Comparison of ENCODE assay signal across 13 cellular contexts in the genomic region with DNA sequence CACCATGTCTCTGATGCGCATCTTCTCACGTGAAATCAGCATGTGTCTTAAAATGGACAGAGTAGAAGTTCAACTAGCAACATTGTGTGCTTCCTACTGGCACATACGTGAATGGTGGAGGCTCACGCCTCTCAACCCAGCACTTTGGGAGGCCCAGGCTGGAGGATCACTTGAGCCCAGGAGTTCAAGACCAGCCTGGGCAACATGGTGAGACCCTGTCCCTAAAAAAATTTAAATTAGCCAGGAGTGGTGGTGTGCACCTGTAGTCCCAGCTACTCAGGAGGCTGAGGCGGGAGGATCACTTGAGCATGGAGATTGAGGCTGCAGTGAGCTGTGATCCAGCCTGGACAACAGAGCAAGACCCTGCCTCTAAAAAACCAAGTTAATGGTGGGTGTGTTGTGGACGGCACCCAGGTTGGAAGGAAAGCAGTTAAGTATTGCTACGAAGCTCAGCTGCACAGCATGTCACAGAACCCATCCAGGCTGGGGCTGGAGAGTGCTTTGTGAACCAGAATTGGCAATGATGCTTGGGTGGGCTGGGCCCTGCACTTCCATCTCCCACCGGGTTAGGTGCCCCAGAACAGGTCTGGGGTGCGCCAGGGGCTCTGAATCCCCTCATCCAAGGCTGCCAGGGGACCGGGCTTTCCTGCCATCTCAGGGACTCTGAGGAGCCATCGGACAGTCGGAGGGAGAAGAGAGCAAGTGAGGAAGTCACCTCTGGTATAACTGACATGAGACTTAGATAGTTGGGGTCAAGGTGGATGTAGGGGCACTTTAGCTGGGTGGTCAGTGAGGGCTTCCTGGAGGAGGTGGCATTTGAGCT. TPM values are rescaled to one million over a fixed set of nuclear protein-coding genes. Genes with fewer than 3 reads are reported as not detected.
DNase-seq lines count a peak whose midpoint lies in the region; ATAC-seq, FAIRE-seq and TF ChIP-seq lines count a peak whose summit lies in the region.
"Had no signal": no experiment of that assay in that cellular context is flagged by ENCODE, and none has a peak within 500 bp of the region (broad histone marks: within the 10 kb centered on the region; RNA-seq: fewer than 3 reads in every experiment).

No MANE protein-coding gene starts in this region.

- peak overlapping the region; percentile 14 to 74 (median 73) for H3K27ac ChIP-seq in right lobe of liver
- H3K27ac ChIP-seq in thyroid gland, result no peak overlapping the region
- H3K27ac ChIP-seq: uterus had no signal

- 63% methylated on average over 4 of the region's 12 CpGs for WGBS in right lobe of liver (ENCODE audit: insufficient coverage, low coverage, low lambda C conversion rate, missing lambda C conversion rate)
- WGBS in thyroid gland, 2 donors, result 87 to 90% methylated on average over 12 of the region's 12 CpGs

- intact Hi-C loops in right lobe of liver (cut with DNase I), result no loop called here
- intact Hi-C loops in thyroid gland (cut with DNase I), result no loop called here

- peaks cover 13% of the 10 kb centered on the region for H3K27me3 Mint-ChIP-seq in WTC11 (ENCODE audit: low read depth)
- H3K27me3 Mint-ChIP-seq in endothelial cell (ENCODE audit: unreplicated experiment), result peaks cover 19% of the 10 kb centered on the region
- H3K27me3 Mint-ChIP-seq: activated naive CD8-positive, alpha-beta T cell had no signal

- ATAC-seq in WTC11, result no peak
- no peak for ATAC-seq in right lobe of liver

- H3K9me3 ChIP-seq in right lobe of liver, result no peaks in the 10 kb centered on the region
- no peaks in the 10 kb centered on the region for H3K9me3 ChIP-seq in thyroid gland
- H3K9me3 ChIP-seq: uterus had no signal

- POLR2A ChIA-PET in WTC11 (lab: Charles Lee), result no interaction called here

- peaks cover 0 to 34% (median 7%) of the 10 kb centered on the region in 4 donors for H3K4me1 ChIP-seq in right lobe of liver
- peaks cover 0 to 4% of the 10 kb centered on the region in 2 donors for H3K4me1 ChIP-seq in thyroid gland
- H3K4me1 ChIP-seq: uterus had no signal

- FAIRE-seq in GM12892 (lab: Jason Lieb, UNC), result no peak

- no peak for TF ChIP-seq POLR2A in GM12892 (IDR thresholded peaks at IDR 0.05; ENCODE audit: low read depth, low read length)
- TF ChIP-seq POLR2A in right lobe of liver (IDR thresholded peaks at IDR 0.05), result no peak
- TF ChIP-seq POLR2A in thyroid gland (IDR thresholded peaks at IDR 0.05), result no peak

- H3K27me3 ChIP-seq in right lobe of liver, result no peaks in the 10 kb centered on the region
- no peaks in the 10 kb centered on the region for H3K27me3 ChIP-seq in thyroid gland
- H3K27me3 ChIP-seq: uterus had no signal

- H3K27ac Mint-ChIP-seq in WTC11, result peak overlapping the region; percentile 55; the same call in 1 of the 2 replicates
- H3K27ac Mint-ChIP-seq in endothelial cell (ENCODE audit: unreplicated experiment), result no peak overlapping the region
- H3K27ac Mint-ChIP-seq: activated naive CD8-positive, alpha-beta T cell had no signal

- no peaks in the 10 kb centered on the region for H3K36me3 ChIP-seq in right lobe of liver
- H3K36me3 ChIP-seq in thyroid gland, result no peaks in the 10 kb centered on the region
- H3K36me3 ChIP-seq: uterus had no signal

- H3K4me1 Mint-ChIP-seq in WTC11 (peaks cover 34% of the 10 kb centered on the region), endothelial cell (ENCODE audit: unreplicated experiment) (no peaks in the 10 kb centered on the region)

- H3K4me3 ChIP-seq in right lobe of liver (no peak overlapping the region), thyroid gland (replicated peaks in 1 of 3) (no peak overlapping the region), foreskin fibroblast (ENCODE audit: low read depth in 1 of 2, low read length in 2 of 2) (no peak overlapping the region)
- H3K4me3 ChIP-seq: uterus had no signal

- DNase-seq in 8988T (peak; percentile 13), GM12892 (ENCODE audit: insufficient read length) (peak; percentile 12), WTC11 (ENCODE audit: low spot score) (no peak), right lobe of liver (peak in 1 of 3 donors; percentile 45), thyroid gland (no peak), globus pallidus (ENCODE audit: low spot score) (no peak), foreskin fibroblast (no peak), endothelial cell (ENCODE audit: low spot score) (no peak)
- DNase-seq: midbrain; NCI-H2029; stimulated activated CD8-positive, alpha-beta memory T cell treated with anti-CD3 and anti-CD28 coated beads, Interleukin-4, amount 100 ng/mL, for 48 hours; uterus had no signal

- CTCF ChIA-PET in WTC11 (lab: Charles Lee), result interaction anchor here (1.9 kb wide), 1 partner anchor 11 kb away, joined by 4 read pairs; no protein-coding TSS in a partner anchor

- H3K36me3 Mint-ChIP-seq in WTC11 (no peaks in the 10 kb centered on the region), endothelial cell (ENCODE audit: low read depth, unreplicated experiment) (peaks cover 4% of the 10 kb centered on the region)
- H3K36me3 Mint-ChIP-seq: activated naive CD8-positive, alpha-beta T cell had no signal

- H3K9me3 Mint-ChIP-seq in WTC11 (no peaks in the 10 kb centered on the region), endothelial cell (ENCODE audit: unreplicated experiment) (no peaks in the 10 kb centered on the region)

- no peak for TF ChIP-seq CTCF in WTC11 (IDR thresholded peaks at IDR 0.05)
- TF ChIP-seq CTCF in right lobe of liver (IDR thresholded peaks at IDR 0.05), result no peak
- no peak for TF ChIP-seq CTCF in thyroid gland (IDR thresholded peaks at IDR 0.05)
- TF ChIP-seq CTCF in foreskin fibroblast (IDR thresholded peaks at IDR 0.05; ENCODE audit: low read depth, low read length), result no peak
- no peak for TF ChIP-seq CTCF in endothelial cell (IDR thresholded peaks at IDR 0.05; ENCODE audit: unreplicated experiment)

- no peak overlapping the region; the same call in 1 of the 2 replicates for H3K4me3 Mint-ChIP-seq in WTC11
- no peak overlapping the region for H3K4me3 Mint-ChIP-seq in endothelial cell (ENCODE audit: unreplicated experiment)
- H3K4me3 Mint-ChIP-seq: activated naive CD8-positive, alpha-beta T cell had no signal

TF ChIP-seq in WTC11, 78 proteins besides CTCF, POLR2A, EP300 and RAD21:
- no peak for TF ChIP-seq SMAD4 (CRISPR knock-in tag; IDR thresholded peaks at IDR 0.05)
- TF ChIP-seq, protein P1, sequence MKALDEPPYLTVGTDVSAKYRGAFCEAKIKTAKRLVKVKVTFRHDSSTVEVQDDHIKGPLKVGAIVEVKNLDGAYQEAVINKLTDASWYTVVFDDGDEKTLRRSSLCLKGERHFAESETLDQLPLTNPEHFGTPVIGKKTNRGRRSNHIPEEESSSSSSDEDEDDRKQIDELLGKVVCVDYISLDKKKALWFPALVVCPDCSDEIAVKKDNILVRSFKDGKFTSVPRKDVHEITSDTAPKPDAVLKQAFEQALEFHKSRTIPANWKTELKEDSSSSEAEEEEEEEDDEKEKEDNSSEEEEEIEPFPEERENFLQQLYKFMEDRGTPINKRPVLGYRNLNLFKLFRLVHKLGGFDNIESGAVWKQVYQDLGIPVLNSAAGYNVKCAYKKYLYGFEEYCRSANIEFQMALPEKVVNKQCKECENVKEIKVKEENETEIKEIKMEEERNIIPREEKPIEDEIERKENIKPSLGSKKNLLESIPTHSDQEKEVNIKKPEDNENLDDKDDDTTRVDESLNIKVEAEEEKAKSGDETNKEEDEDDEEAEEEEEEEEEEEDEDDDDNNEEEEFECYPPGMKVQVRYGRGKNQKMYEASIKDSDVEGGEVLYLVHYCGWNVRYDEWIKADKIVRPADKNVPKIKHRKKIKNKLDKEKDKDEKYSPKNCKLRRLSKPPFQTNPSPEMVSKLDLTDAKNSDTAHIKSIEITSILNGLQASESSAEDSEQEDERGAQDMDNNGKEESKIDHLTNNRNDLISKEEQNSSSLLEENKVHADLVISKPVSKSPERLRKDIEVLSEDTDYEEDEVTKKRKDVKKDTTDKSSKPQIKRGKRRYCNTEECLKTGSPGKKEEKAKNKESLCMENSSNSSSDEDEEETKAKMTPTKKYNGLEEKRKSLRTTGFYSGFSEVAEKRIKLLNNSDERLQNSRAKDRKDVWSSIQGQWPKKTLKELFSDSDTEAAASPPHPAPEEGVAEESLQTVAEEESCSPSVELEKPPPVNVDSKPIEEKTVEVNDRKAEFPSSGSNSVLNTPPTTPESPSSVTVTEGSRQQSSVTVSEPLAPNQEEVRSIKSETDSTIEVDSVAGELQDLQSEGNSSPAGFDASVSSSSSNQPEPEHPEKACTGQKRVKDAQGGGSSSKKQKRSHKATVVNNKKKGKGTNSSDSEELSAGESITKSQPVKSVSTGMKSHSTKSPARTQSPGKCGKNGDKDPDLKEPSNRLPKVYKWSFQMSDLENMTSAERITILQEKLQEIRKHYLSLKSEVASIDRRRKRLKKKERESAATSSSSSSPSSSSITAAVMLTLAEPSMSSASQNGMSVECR (CRISPR knock-in tag; IDR thresholded peaks at IDR 0.05; ENCODE audit: borderline replicate concordance), result no peak
- TF ChIP-seq ZNF121 (CRISPR knock-in tag; IDR thresholded peaks at IDR 0.05), result peak; percentile 96
- TF ChIP-seq, protein P2, sequence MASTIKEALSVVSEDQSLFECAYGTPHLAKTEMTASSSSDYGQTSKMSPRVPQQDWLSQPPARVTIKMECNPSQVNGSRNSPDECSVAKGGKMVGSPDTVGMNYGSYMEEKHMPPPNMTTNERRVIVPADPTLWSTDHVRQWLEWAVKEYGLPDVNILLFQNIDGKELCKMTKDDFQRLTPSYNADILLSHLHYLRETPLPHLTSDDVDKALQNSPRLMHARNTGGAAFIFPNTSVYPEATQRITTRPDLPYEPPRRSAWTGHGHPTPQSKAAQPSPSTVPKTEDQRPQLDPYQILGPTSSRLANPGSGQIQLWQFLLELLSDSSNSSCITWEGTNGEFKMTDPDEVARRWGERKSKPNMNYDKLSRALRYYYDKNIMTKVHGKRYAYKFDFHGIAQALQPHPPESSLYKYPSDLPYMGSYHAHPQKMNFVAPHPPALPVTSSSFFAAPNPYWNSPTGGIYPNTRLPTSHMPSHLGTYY (CRISPR knock-in tag; IDR thresholded peaks at IDR 0.05), result no peak

RNA-seq across cellular contexts. Expression of a gene that starts 33.0 kb away (rescaled TPM):
- 4.1 TPM for polyA plus RNA-seq in GM12892 (2012; ENCODE audit: missing spikeins)
- total RNA-seq in WTC11 (2021) (55.5 to 67.8 TPM (median 62.5 TPM) in 3 replicates), right lobe of liver (10 to 100 TPM; 14.5 to 39.0 (median 20.5) TPM), thyroid gland (10 to 100 TPM; 21.1 to 27.7 (median 21.7) TPM), endothelial cell (ENCODE audit: unreplicated experiment) (53.7 TPM)

RNA-seq across cellular contexts. Expression of a gene that starts 33.3 kb away (rescaled TPM):
- not detected for polyA plus RNA-seq in GM12892 (2012; ENCODE audit: missing spikeins)
- total RNA-seq in WTC11 (2021) (58.8 to 67.1 TPM (median 62.1 TPM) in 3 replicates), right lobe of liver (1 to 10 TPM in 2 of 6 experiments, under 1 TPM in 4; 0.58 to 3.9 (median 0.73) TPM), thyroid gland (10 to 100 TPM in 1 of 4 donors, 1 to 10 TPM in 2, under 1 TPM in 1; 0.38 to 10.1 (median 4.1) TPM), endothelial cell (ENCODE audit: unreplicated experiment) (6.3 TPM)

Comparison
In these comparisons a context has a peak if more than half of its experiments do, and no peak if none do; other contexts are left out.
1. DNase-seq: peak in 8988T (single experiment) and GM12892 (single experiment); none in WTC11 (single experiment), thyroid gland (0 of 2), globus pallidus (single experiment), foreskin fibroblast (0 of 2) and endothelial cell (single experiment).
2. H3K27ac ChIP-seq: peak in right lobe of liver (3 of 3); none in thyroid gland (0 of 3).